In the genomic region with DNA sequence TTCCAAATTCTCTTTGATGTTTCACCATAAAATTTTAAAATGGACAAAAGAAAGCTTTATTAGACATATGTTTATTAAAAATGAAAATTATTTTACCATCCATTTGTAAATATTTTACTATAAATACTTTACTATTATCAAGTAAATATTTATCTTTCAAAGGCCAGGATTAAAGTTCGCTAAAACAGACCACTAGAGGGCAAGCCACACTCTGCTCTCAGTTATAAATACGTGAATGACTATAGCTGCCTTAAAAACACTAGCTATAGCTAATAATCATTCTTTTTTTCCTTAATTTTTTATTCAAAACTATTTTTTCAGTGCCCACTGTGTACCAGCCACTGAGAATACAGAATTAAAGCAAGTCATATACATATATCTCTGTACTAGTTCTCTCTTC, we compare ENCODE assay signal across 8 cellular contexts. TPM values are rescaled to one million over a fixed set of nuclear protein-coding genes. Genes with fewer than 3 reads are reported as not detected.
DNase-seq lines count a peak whose midpoint lies in the region; ATAC-seq, FAIRE-seq and TF ChIP-seq lines count a peak whose summit lies in the region.
"Had no signal": no experiment of that assay in that cellular context is flagged by ENCODE, and none has a peak within 500 bp of the region (broad histone marks: within the 10 kb centered on the region; RNA-seq: fewer than 3 reads in every experiment).

No MANE protein-coding gene starts in this region.

- H2BK12ac ChIP-seq in H1 (ENCODE audit: low read depth, low read length) = no peak overlapping the region

- peak in 2 of 3 experiments; percentile 29 to 43; a peak in 2 of 4 replicates for TF ChIP-seq CTCF in H1 (IDR thresholded peaks at IDR 0.05; ENCODE audit: control extremely low read depth in 1 of 3, insufficient read depth in 1 of 3, low read depth in 1 of 3, low read length in 3 of 3)

- H3K79me2 ChIP-seq in H1 (ENCODE audit: control insufficient read depth in 1 of 2, insufficient read depth in 2 of 2, low read length in 2 of 2) = no peaks in the 10 kb centered on the region

- POLR2A ChIA-PET in H1 (lab: Charles Lee; ENCODE audit: partially characterized antibody) = no interaction called here

- FAIRE-seq in H1 (lab: Jason Lieb, UNC) (no peak), small intestine (lab: Jason Lieb, UNC) (peak; percentile 87)

- H3K79me1 ChIP-seq in H1 (ENCODE audit: low read depth, low read length) = no peaks in the 10 kb centered on the region

- 25% methylated on average over 2 of the region's 2 CpGs; no CpG with 5 or more reads in 1 of the 2 experiments for WGBS in H1 (ENCODE audit: extremely low coverage in 1 of 2, insufficient coverage in 1 of 2, insufficient read length in 1 of 2, insufficient replicate concordance in 2 of 2, low coverage in 1 of 2, low lambda C conversion rate in 2 of 2, missing lambda C conversion rate in 1 of 2), 2 experiments
- WGBS in small intestine, 3 donors = 2 to 6% (median 5%) methylated on average over 2 of the region's 2 CpGs

- no peak overlapping the region for H2AFZ ChIP-seq in H1 (ENCODE audit: low read length)

- no peak overlapping the region for H2BK15ac ChIP-seq in H1 (ENCODE audit: low read length)

- no peak overlapping the region for H2AK5ac ChIP-seq in H1 (ENCODE audit: low read depth, low read length)

- TF ChIP-seq RAD21 in H1 (IDR thresholded peaks at IDR 0.05 in 1 of 2, conservative IDR thresholded peaks at IDR 0.05 in 1 of 2; ENCODE audit: low read depth in 2 of 2, low read length in 2 of 2) = peak; percentile 58 to 64

- no peak for TF ChIP-seq EP300 in H1 (IDR thresholded peaks at IDR 0.05; ENCODE audit: borderline replicate concordance in 1 of 2, low read depth in 2 of 2, low read length in 2 of 2)

- H3K14ac ChIP-seq in H1 (ENCODE audit: insufficient read length) = no peak overlapping the region

- no peak overlapping the region for H4K8ac ChIP-seq in H1 (ENCODE audit: extremely low read depth, insufficient read depth, low read length)

- no peak overlapping the region for H4K5ac ChIP-seq in H1 (ENCODE audit: insufficient read length, low read depth, low read length)

- H3K23me2 ChIP-seq in H1 (ENCODE audit: low read depth, low read length) = no peaks in the 10 kb centered on the region

- no peak overlapping the region for H3K4ac ChIP-seq in H1 (replicated peaks; ENCODE audit: insufficient read length, low read depth, low read length)

- no peaks in the 10 kb centered on the region for H3K9me3 ChIP-seq in H1 (ENCODE audit: insufficient read depth in 2 of 2, low read depth in 1 of 2, low read length in 1 of 2)
- no peaks in the 10 kb centered on the region for H3K9me3 ChIP-seq in small intestine (ENCODE audit: control insufficient read depth, low read depth)

- no peaks in the 10 kb centered on the region for H3K27me3 ChIP-seq in H1 (replicated peaks in 1 of 4; ENCODE audit: control insufficient read depth in 3 of 4, extremely low read depth in 1 of 4, insufficient read depth in 3 of 4, low read length in 3 of 4)
- H3K27me3 ChIP-seq in small intestine (ENCODE audit: control insufficient read depth in 2 of 2, insufficient read depth in 2 of 2, low read length in 2 of 2) = no peaks in the 10 kb centered on the region

- H3K4me3 ChIP-seq in H1 (ENCODE audit: extremely low read depth in 1 of 4, insufficient read depth in 2 of 4, low read depth in 3 of 4, low read length in 4 of 4) = no peak overlapping the region
- H3K4me3 ChIP-seq in small intestine (ENCODE audit: low read depth in 1 of 2, low read length in 2 of 2) = no peak overlapping the region
- H3K4me3 ChIP-seq: SK-N-MC had no signal

- peak; percentile 20 for DNase-seq in NCI-H2227 (lab: John Stamatoyannopoulos, UW; ENCODE audit: unreplicated experiment)
- no peak for DNase-seq in H1 (ENCODE audit: low read depth in 1 of 2, low spot score in 2 of 2)
- DNase-seq in small intestine = peak; percentile 3
- DNase-seq in activated CD4-positive, CD25-positive, alpha-beta regulatory T cell (lab: John Stamatoyannopoulos, UW) = no peak
- DNase-seq in activated CD4-positive, alpha-beta T cell treated with anti-CD3 and anti-CD28 coated beads, Interleukin-2, amount 50 U/mL, for 48 hours = no peak
- no peak for DNase-seq in stimulated activated naive CD4-positive, alpha-beta T cell (lab: John Stamatoyannopoulos, UW)

- H3K9ac ChIP-seq in H1 (replicated peaks in 1 of 4; ENCODE audit: extremely low read depth in 1 of 4, low read depth in 3 of 4, low read length in 3 of 4) = no peak overlapping the region

- no peak overlapping the region for H3K23ac ChIP-seq in H1 (ENCODE audit: insufficient read length)

- H3K18ac ChIP-seq in H1 (ENCODE audit: extremely low read depth, low read length) = no peak overlapping the region

- peak; percentile 72 for ATAC-seq in GM19351 (IDR thresholded peaks at IDR 0.05; ENCODE audit: unreplicated experiment)

- no peaks in the 10 kb centered on the region for H3K36me3 ChIP-seq in H1 (ENCODE audit: control insufficient read depth in 2 of 4, insufficient read depth in 4 of 4, low read length in 3 of 4)
- H3K36me3 ChIP-seq in small intestine (ENCODE audit: control insufficient read depth in 2 of 2, insufficient read depth in 2 of 2, low read length in 2 of 2) = no peaks in the 10 kb centered on the region

- H3K4me2 ChIP-seq in H1 (ENCODE audit: insufficient read depth in 1 of 2, low read depth in 2 of 2, low read length in 2 of 2) = no peak overlapping the region

- no peak overlapping the region for H3K27ac ChIP-seq in H1 (ENCODE audit: low read depth, low read length)
- no peak overlapping the region for H3K27ac ChIP-seq in small intestine (ENCODE audit: low read depth in 1 of 2, low read length in 1 of 2)
- H3K27ac ChIP-seq: SK-N-MC had no signal

- no peak overlapping the region for H2BK120ac ChIP-seq in H1 (replicated peaks; ENCODE audit: low read depth, low read length)

- no peak for TF ChIP-seq POLR2A in H1 (IDR thresholded peaks at IDR 0.05; ENCODE audit: control extremely low read depth in 1 of 2, low read depth in 2 of 2, low read length in 2 of 2)

- H4K20me1 ChIP-seq in H1 (replicated peaks in 1 of 2; ENCODE audit: control insufficient read depth in 1 of 2, insufficient read depth in 2 of 2, low read length in 2 of 2) = no peaks in the 10 kb centered on the region

- H3K4me1 ChIP-seq in H1 (replicated peaks in 1 of 4; ENCODE audit: control insufficient read depth in 3 of 4, insufficient read depth in 4 of 4, low read length in 3 of 4) (no peaks in the 10 kb centered on the region), small intestine (ENCODE audit: control insufficient read depth in 2 of 2, insufficient read depth in 1 of 2, low read depth in 1 of 2, low read length in 1 of 2) (no peaks in the 10 kb centered on the region)

- no peak overlapping the region for H4K91ac ChIP-seq in H1 (replicated peaks; ENCODE audit: insufficient read length, low read length)

- CTCF ChIA-PET in H1 (lab: Charles Lee; ENCODE audit: partially characterized antibody) = interaction anchor here (0.7 to 3.8 kb wide), 17 partner anchors 10 to 880 kb away, joined by 3 to 18 read pairs (median 3); a partner anchor contains a TSS

- H3K56ac ChIP-seq in H1 (replicated peaks; ENCODE audit: insufficient read length, low read depth, low read length) = no peak overlapping the region

- no peak overlapping the region for H2BK5ac ChIP-seq in H1 (ENCODE audit: low read depth, low read length)

- no peak overlapping the region for H2BK20ac ChIP-seq in H1 (ENCODE audit: low read length)

TF ChIP-seq in H1, 55 proteins besides CTCF, POLR2A, EP300 and RAD21:
- TF ChIP-seq NRF1 (IDR thresholded peaks at IDR 0.05; ENCODE audit: low read depth, low read length) (no peak), HDAC2 (IDR thresholded peaks at IDR 0.05; ENCODE audit: borderline replicate concordance in 1 of 2, low read depth in 2 of 2, low read length in 2 of 2) (no peak), SP2 (IDR thresholded peaks at IDR 0.05; ENCODE audit: low read length) (no peak), CEBPB (IDR thresholded peaks at IDR 0.05; ENCODE audit: low read depth, low read length) (no peak), JUN (IDR thresholded peaks at IDR 0.05; ENCODE audit: low read depth, low read length) (no peak), CREB1 (IDR thresholded peaks at IDR 0.05) (no peak), BRCA1 (IDR thresholded peaks at IDR 0.05; ENCODE audit: low read depth, low read length) (no peak), BCL11A (IDR thresholded peaks at IDR 0.05; ENCODE audit: low read depth in 2 of 2, low read length in 2 of 2) (no peak), EGR1 (IDR thresholded peaks at IDR 0.05; ENCODE audit: borderline replicate concordance, low read depth, low read length) (no peak), GABPA (IDR thresholded peaks at IDR 0.05; ENCODE audit: borderline replicate concordance, insufficient read depth, low read length) (no peak), POLR2AphosphoS5 (IDR thresholded peaks at IDR 0.05; ENCODE audit: low read depth, low read length) (no peak), TAF1 (IDR thresholded peaks at IDR 0.05; ENCODE audit: low read depth, low read length) (no peak), TAF7 (optimal IDR thresholded peaks at IDR 0.05; ENCODE audit: borderline replicate concordance, low read depth, low read length) (no peak), SIX5 (IDR thresholded peaks at IDR 0.05; ENCODE audit: low read depth, low read length) (no peak), TBP (IDR thresholded peaks at IDR 0.05; ENCODE audit: low read depth, low read length) (no peak), RNF2 (IDR thresholded peaks at IDR 0.05; ENCODE audit: borderline replicate concordance, low read depth, low read length, missing control alignments, poor library complexity, severe bottlenecking) (no peak), ZNF274 (IDR thresholded peaks at IDR 0.05; ENCODE audit: borderline replicate concordance, extremely low read depth, low read length) (no peak), PHF8 (conservative IDR thresholded peaks at IDR 0.05; ENCODE audit: low read depth, low read length) (no peak)

RNA-seq across cellular contexts. Expression of a gene that starts 38.6 kb away (rescaled TPM):
- 1.3 and 1.6 TPM in 2 replicates for total RNA-seq in H1 (2021; fragmentation: NEBNext Ultra II Directional; extraction: Animal tissue kit (Norgen Biotek cat#: 25700))
- 0.30 and 0.36 TPM in 2 replicates for polyA plus RNA-seq in H1 (2011; rRNA removed)
- polyA plus RNA-seq in H1 (2011; cell fraction: cytosol; rRNA removed) = 0.35 TPM
- 0.53 TPM for polyA plus RNA-seq in H1 (2011; cell fraction: nucleus; rRNA removed)
- polyA plus RNA-seq in H1 (2012, experiment 1 of 2) = 0.22 to 0.40 TPM (median 0.31 TPM) in 4 replicates
- polyA plus RNA-seq in H1 (2012, experiment 2 of 2) = 0.07 TPM
- polyA plus RNA-seq in H1 (2013, experiment 1 of 2) = 1.9 TPM
- 2.1 TPM for polyA plus RNA-seq in H1 (2013, experiment 2 of 2)
- 0.73 and 1.2 TPM in 2 replicates for polyA minus RNA-seq in H1 (2011; rRNA and poly(A)+ RNA removed)
- 0.37 TPM for polyA minus RNA-seq in H1 (2011; cell fraction: cytosol; rRNA and poly(A)+ RNA removed)
- polyA minus RNA-seq in H1 (2011; cell fraction: nucleus; rRNA and poly(A)+ RNA removed) = 1.4 TPM
- polyA plus RNA-seq in small intestine = 1 to 10 TPM in 1 of 3 donors, under 1 TPM in 1, not detected in 1; under 0.01 to 1.1 TPM

Comparison
In these comparisons a context has a peak if more than half of its experiments do, and no peak if none do; other contexts are left out.
1. DNase-seq: peak in NCI-H2227 (single experiment) and small intestine (single experiment); none in H1 (0 of 2), activated CD4-positive, CD25-positive, alpha-beta regulatory T cell (0 of 4), activated CD4-positive, alpha-beta T cell treated with anti-CD3 and anti-CD28 coated beads, Interleukin-2, amount 50 U/mL, for 48 hours (0 of 2) and stimulated activated naive CD4-positive, alpha-beta T cell (0 of 6).